ENCODE assay signal across 25 cellular contexts in the genomic region with DNA sequence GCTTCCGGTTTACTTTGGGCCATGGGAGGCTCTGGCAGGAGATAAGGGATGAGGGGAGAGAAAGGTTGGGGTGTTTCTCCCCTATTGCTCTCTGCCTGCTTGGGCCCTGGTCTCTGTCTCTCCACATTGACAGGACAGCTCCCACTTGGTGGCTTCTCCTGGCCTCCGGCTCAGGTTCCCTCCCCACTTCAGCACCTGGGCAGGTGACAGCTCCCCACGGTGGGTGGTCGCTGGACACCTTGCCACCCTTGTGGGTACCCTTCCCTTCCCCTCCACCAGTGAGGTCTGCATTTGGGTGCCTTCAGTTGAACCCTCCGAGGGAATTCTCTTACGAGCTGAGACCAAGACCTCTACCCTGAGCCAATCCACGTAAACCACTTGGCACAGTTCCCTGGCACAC.
"Had no signal": no experiment of that assay in that cellular context is flagged by ENCODE, and none has a peak within 500 bp of the region (broad histone marks: within the 10 kb centered on the region; RNA-seq: fewer than 3 reads in every experiment).

No MANE protein-coding gene starts in this region.

- H3K4me2 ChIP-seq: hepatocyte had no signal

- FAIRE-seq: colon, islet of Langerhans, TTC549 had no signal

- H3K27me3 ChIP-seq: body of pancreas, hepatocyte, neutrophil, sigmoid colon, upper lobe of left lung had no signal

- DNase-seq: activated CD4-positive, alpha-beta memory T cell treated with anti-CD3 and anti-CD28 coated beads for 36 hours; activated CD4-positive, alpha-beta T cell treated with anti-CD3 and anti-CD28 coated beads for 4 hours; activated gamma-delta T cell treated with Interleukin-2 at 50 U/mL for 16 hours; activated naive CD8-positive, alpha-beta T cell treated with anti-CD3 and anti-CD28 coated beads for 36 hours; activated T-cell treated with anti-CD3 and anti-CD28 coated beads for 4 hours; amniotic stem cell; body of pancreas; caudate nucleus; effector CD4-positive, alpha-beta T cell; left cardiac atrium; lower lobe of right lung; natural killer cell; sigmoid colon; stimulated activated CD4-positive, alpha-beta T cell treated with anti-CD3 and anti-CD28 coated beads, Interleukin-4, amount 100 ng/mL, for 24 hours; T-helper 2 cell; upper lobe of left lung had no signal

- H3K36me3 ChIP-seq: lower lobe of right lung, neutrophil, sigmoid colon, thoracic aorta, upper lobe of left lung had no signal

- H3K79me2 ChIP-seq: hepatocyte had no signal

- H3K9me3 ChIP-seq: body of pancreas, lower lobe of right lung, neutrophil, sigmoid colon, thoracic aorta, upper lobe of left lung had no signal

- ATAC-seq: body of pancreas; esophagus mucosa; left cardiac atrium; natural killer cell; stimulated activated effector memory CD8-positive, alpha-beta T cell treated with anti-CD3 and anti-CD28 coated beads, Interleukin-12 subunit alpha, Interleukin-12 subunit beta, amount 100 ng/mL, for 72 hours; WTC11 had no signal

- H3K27ac ChIP-seq: body of pancreas, hepatocyte, lower lobe of right lung, neutrophil, sigmoid colon, thoracic aorta had no signal

- H3K4me1 ChIP-seq: body of pancreas, lower lobe of right lung, sigmoid colon had no signal

- H2AFZ ChIP-seq: hepatocyte had no signal

- H3K4me3 ChIP-seq: body of pancreas, hepatocyte, lower lobe of right lung, sigmoid colon, thoracic aorta, upper lobe of left lung had no signal
